20 cellular contexts compared by ENCODE assay signal in genomic region chr7:80206763-80207162, GRCh38.
A peak's percentile ranks its signal among the peaks of the same experiment; 100 is the strongest.
DNase-seq lines count a peak whose midpoint lies in the region; ATAC-seq and TF ChIP-seq lines count a peak whose summit lies in the region.
"Had no signal": no experiment of that assay in that cellular context is flagged by ENCODE, and none has a peak within 500 bp of the region (broad histone marks: within the 10 kb centered on the region; RNA-seq: fewer than 3 reads in every experiment).

No MANE protein-coding gene starts in this region.

- H3K36me3 Mint-ChIP-seq in HFFc6 (ENCODE audit: low read depth): peaks cover 42% of the 10 kb centered on the region
- H3K36me3 Mint-ChIP-seq: activated CD4-positive, alpha-beta memory T cell treated with anti-CD3 and anti-CD28 coated beads for 36 hours; CD8-positive, alpha-beta memory T cell had no signal

- peaks cover 16% of the 10 kb centered on the region for H3K27me3 Mint-ChIP-seq in stimulated activated naive CD8-positive, alpha-beta T cell treated with anti-CD3 and anti-CD28 coated beads, Interleukin-15, amount 100 ng/mL, for 72 hours
- H3K27me3 Mint-ChIP-seq in HFFc6 (ENCODE audit: insufficient read depth): no peaks in the 10 kb centered on the region
- H3K27me3 Mint-ChIP-seq: activated CD4-positive, alpha-beta memory T cell treated with anti-CD3 and anti-CD28 coated beads for 36 hours; CD8-positive, alpha-beta memory T cell had no signal

- no peak overlapping the region for H3K4me3 ChIP-seq in ascending aorta
- no peak overlapping the region for H3K4me3 ChIP-seq in coronary artery
- H3K4me3 ChIP-seq: mucosa of descending colon, ovary, tibial artery had no signal

- intact Hi-C loops in ascending aorta (cut with DNase I): no loop called here

- H3K27me3 ChIP-seq in ascending aorta: no peaks in the 10 kb centered on the region
- H3K27me3 ChIP-seq: ovary, tibial artery had no signal

- no peak overlapping the region for H3K4me3 Mint-ChIP-seq in stimulated activated naive CD8-positive, alpha-beta T cell treated with anti-CD3 and anti-CD28 coated beads, Interleukin-15, amount 100 ng/mL, for 72 hours
- H3K4me3 Mint-ChIP-seq in HFFc6: no peak overlapping the region
- H3K4me3 Mint-ChIP-seq: activated CD4-positive, alpha-beta memory T cell treated with anti-CD3 and anti-CD28 coated beads for 36 hours; CD8-positive, alpha-beta memory T cell had no signal

- TF ChIP-seq CTCF in HFFc6 (IDR thresholded peaks at IDR 0.05) (no peak), ascending aorta (IDR thresholded peaks at IDR 0.05) (no peak), coronary artery (IDR thresholded peaks at IDR 0.05) (no peak)

- peaks cover 3 to 11% of the 10 kb centered on the region in 2 donors for H3K36me3 ChIP-seq in ascending aorta
- H3K36me3 ChIP-seq: ovary had no signal

- no peak overlapping the region for H3K27ac Mint-ChIP-seq in stimulated activated naive CD8-positive, alpha-beta T cell treated with anti-CD3 and anti-CD28 coated beads, Interleukin-15, amount 100 ng/mL, for 72 hours
- no peak overlapping the region for H3K27ac Mint-ChIP-seq in HFFc6
- H3K27ac Mint-ChIP-seq: activated CD4-positive, alpha-beta memory T cell treated with anti-CD3 and anti-CD28 coated beads for 36 hours; CD8-positive, alpha-beta memory T cell had no signal

- H3K9me3 ChIP-seq in ascending aorta: no peaks in the 10 kb centered on the region
- H3K9me3 ChIP-seq: mucosa of descending colon, ovary, tibial artery had no signal

- H3K9me3 Mint-ChIP-seq in stimulated activated naive CD8-positive, alpha-beta T cell treated with anti-CD3 and anti-CD28 coated beads, Interleukin-15, amount 100 ng/mL, for 72 hours: no peaks in the 10 kb centered on the region
- H3K9me3 Mint-ChIP-seq in HFFc6: no peaks in the 10 kb centered on the region
- H3K9me3 Mint-ChIP-seq: activated CD4-positive, alpha-beta memory T cell treated with anti-CD3 and anti-CD28 coated beads for 36 hours had no signal

- H3K27ac ChIP-seq in ascending aorta: no peak overlapping the region
- H3K27ac ChIP-seq in coronary artery: no peak overlapping the region
- H3K27ac ChIP-seq: ovary, tibial artery had no signal

- no peaks in the 10 kb centered on the region for H3K4me1 Mint-ChIP-seq in stimulated activated naive CD8-positive, alpha-beta T cell treated with anti-CD3 and anti-CD28 coated beads, Interleukin-15, amount 100 ng/mL, for 72 hours
- peaks cover 28% of the 10 kb centered on the region for H3K4me1 Mint-ChIP-seq in HFFc6 (ENCODE audit: low read depth)
- H3K4me1 Mint-ChIP-seq: CD8-positive, alpha-beta memory T cell had no signal

- no peaks in the 10 kb centered on the region for H3K4me1 ChIP-seq in ascending aorta

- no peak for DNase-seq in stimulated activated naive CD8-positive, alpha-beta T cell treated with anti-CD3 and anti-CD28 coated beads, Interleukin-15, amount 100 ng/mL, for 72 hours
- no peak for DNase-seq in stimulated activated naive CD8-positive, alpha-beta T cell treated with anti-CD3 and anti-CD28 coated beads, Interleukin-15, Interleukin-2, amounts not matched to agents 100 U/mL and 50 U/mL, for 24 hours
- DNase-seq in HFFc6 (no peak), ascending aorta (ENCODE audit: low spot score in 2 of 2) (no peak), DMS53 (lab: John Stamatoyannopoulos, UW) (no peak), coronary artery (ENCODE audit: low spot score) (no peak)
- DNase-seq: 8988T; activated CD4-positive, alpha-beta memory T cell treated with anti-CD3 and anti-CD28 coated beads for 36 hours; activated effector memory CD4-positive, alpha-beta T cell treated with Interleukin-2 at 50 U/mL for 16 hours; CD8-positive, alpha-beta memory T cell; effector CD4-positive, alpha-beta T cell; mucosa of descending colon; NCI-H146; NCI-H526; ovary; Right ventricle myocardium superior; stimulated activated CD4-positive, alpha-beta T cell treated with anti-CD3 and anti-CD28 coated beads, Interleukin-12 subunit alpha, Interleukin-12 subunit beta, amount 100 ng/mL, for 4 hours; tibial artery had no signal

- peak; percentile 43 for ATAC-seq in stimulated activated naive CD8-positive, alpha-beta T cell treated with anti-CD3 and anti-CD28 coated beads, Interleukin-15, amount 100 ng/mL, for 72 hours
- no peak for ATAC-seq in stimulated activated naive CD8-positive, alpha-beta T cell treated with anti-CD3 and anti-CD28 coated beads, Interleukin-15, Interleukin-2, amounts not matched to agents 100 U/mL and 50 U/mL, for 24 hours
- ATAC-seq in HG02938 (IDR thresholded peaks at IDR 0.05; ENCODE audit: unreplicated experiment) (peak; percentile 98), HG03565 (IDR thresholded peaks at IDR 0.05; ENCODE audit: unreplicated experiment) (peak; percentile 94)
- ATAC-seq: mucosa of descending colon had no signal
